8 cellular contexts compared by ENCODE assay signal in the genomic region with DNA sequence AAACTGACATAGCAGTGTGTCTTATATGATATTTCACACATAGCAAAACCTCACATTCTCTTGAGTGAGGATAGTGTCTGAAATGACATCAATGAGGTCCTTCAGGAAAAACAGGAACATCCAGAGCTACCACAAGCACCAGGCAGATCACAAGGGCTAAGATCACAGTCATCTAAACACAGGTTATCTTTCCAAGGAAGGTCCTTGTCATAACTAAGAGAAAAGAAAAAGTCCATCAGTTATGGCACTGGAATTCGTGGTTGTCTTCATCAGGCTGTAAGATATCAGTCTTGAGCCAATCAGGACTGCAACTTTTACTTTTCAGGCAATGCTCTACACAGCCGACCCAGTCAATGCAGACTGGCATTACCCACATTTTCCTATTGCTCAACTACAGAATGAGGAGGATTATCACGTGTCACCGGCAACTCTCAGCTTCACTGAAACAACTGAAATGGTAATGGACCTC. TPM values are rescaled to one million over a fixed set of nuclear protein-coding genes. Genes with fewer than 3 reads are reported as not detected.
A peak's percentile ranks its signal among the peaks of the same experiment; 100 is the strongest.
DNase-seq lines count a peak whose midpoint lies in the region; ATAC-seq, FAIRE-seq and TF ChIP-seq lines count a peak whose summit lies in the region.

No MANE protein-coding gene starts in this region.

- H3K36me3 ChIP-seq in esophagus squamous epithelium, result peaks cover 0 to 17% (median 0%) of the 10 kb centered on the region in 3 donors

- no peak for TF ChIP-seq POLR2A in esophagus squamous epithelium (IDR thresholded peaks at IDR 0.05)

- H3K9me3 ChIP-seq in esophagus squamous epithelium, result no peaks in the 10 kb centered on the region

- TF ChIP-seq CTCF in esophagus squamous epithelium (IDR thresholded peaks at IDR 0.05), result no peak
- no peak for TF ChIP-seq CTCF in retinal pigment epithelial cell (conservative IDR thresholded peaks at IDR 0.05; ENCODE audit: low read depth, low read length)
- TF ChIP-seq CTCF in GM10266 (IDR thresholded peaks at IDR 0.05; ENCODE audit: control insufficient read depth, insufficient read depth, low read depth, missing control alignments), result no peak

- intact Hi-C loops in esophagus squamous epithelium (cut with DNase I), result no loop called here

- WGBS in esophagus squamous epithelium, 2 donors, result 32 to 48% methylated on average over 4 of the region's 4 CpGs

- no peak for ATAC-seq in HG02885 (IDR thresholded peaks at IDR 0.05; ENCODE audit: poor library complexity, unreplicated experiment)

- peaks cover 0 to 53% (median 11%) of the 10 kb centered on the region in 3 donors for H3K4me1 ChIP-seq in esophagus squamous epithelium

- no peak for FAIRE-seq in RCC 7860 (lab: Jason Lieb, UNC)

- peak overlapping the region in 1 of 4 donors; percentile 19 for H3K4me3 ChIP-seq in esophagus squamous epithelium
- peak overlapping the region; percentile 36 for H3K4me3 ChIP-seq in retinal pigment epithelial cell (ENCODE audit: low read length)

- H3K27me3 ChIP-seq in esophagus squamous epithelium, result no peaks in the 10 kb centered on the region

- peak overlapping the region; percentile 56 to 86 (median 74) for H3K27ac ChIP-seq in esophagus squamous epithelium

- DNase-seq in GF-D8 (lab: John Stamatoyannopoulos, UW) (peak; percentile 59), RCC 7860 (ENCODE audit: low spot score) (peak; percentile 55), esophagus squamous epithelium (lab: John Stamatoyannopoulos, UW) (no peak), retinal pigment epithelial cell (ENCODE audit: low read depth) (no peak), occipital lobe (lab: John Stamatoyannopoulos, UW) (no peak), GM10266 (ENCODE audit: extremely low spot score) (no peak)
- DNase-seq in activated effector memory CD4-positive, alpha-beta T cell treated with anti-CD3 and anti-CD28 coated beads, Interleukin-2, amount 50 U/mL, for 16 hours, result no peak

RNA-seq across cellular contexts. Expression of a gene that starts 26.4 kb away (rescaled TPM):
- 10 to 100 TPM; 37.0 to 69.6 (median 44.7) TPM for total RNA-seq in esophagus squamous epithelium
- total RNA-seq in occipital lobe, result 48.2 TPM

RNA-seq across cellular contexts. Expression of a gene that starts 54.9 kb away (rescaled TPM):
- 10 to 100 TPM; 31.5 to 57.7 (median 46.8) TPM for total RNA-seq in esophagus squamous epithelium
- total RNA-seq in occipital lobe, result 34.6 TPM

Comparison
In these comparisons a context has a peak if more than half of its experiments do, and no peak if none do; other contexts are left out.
1. DNase-seq: peak in GF-D8 (single experiment) and RCC 7860 (single experiment); none in esophagus squamous epithelium (single experiment), retinal pigment epithelial cell (single experiment), occipital lobe (single experiment), GM10266 (single experiment) and activated effector memory CD4-positive, alpha-beta T cell treated with anti-CD3 and anti-CD28 coated beads, Interleukin-2, amount 50 U/mL, for 16 hours (single experiment).